ENCODE assay signal across 7 cellular contexts in genomic region chr12:66131067-66131688, GRCh38. TPM values are rescaled to one million over a fixed set of nuclear protein-coding genes. Genes with fewer than 3 reads are reported as not detected.
DNase-seq lines count a peak whose midpoint lies in the region; ATAC-seq and TF ChIP-seq lines count a peak whose summit lies in the region.

No MANE protein-coding gene starts in this region.

- H3K27ac Mint-ChIP-seq in dendritic cell treated with granulocyte-macrophage colony-stimulating factor and Interleukin-4, amounts not matched to agents 40 ng/mL and 50 ng/mL, for 4 days: peak overlapping the region; percentile 89
- H3K27ac Mint-ChIP-seq in natural killer cell treated with Interleukin-12 subunit alpha and Interleukin-12 subunit beta and Interleukin-15 and Interleukin-18, amount 100 ng/mL, for 72 hours: peak overlapping the region; percentile 86 to 99

- H3K9me3 Mint-ChIP-seq in dendritic cell treated with granulocyte-macrophage colony-stimulating factor and Interleukin-4, amounts not matched to agents 40 ng/mL and 50 ng/mL, for 4 days: no peaks in the 10 kb centered on the region
- no peaks in the 10 kb centered on the region for H3K9me3 Mint-ChIP-seq in natural killer cell treated with Interleukin-12 subunit alpha and Interleukin-12 subunit beta and Interleukin-15 and Interleukin-18, amount 100 ng/mL, for 72 hours

- peaks cover 57% of the 10 kb centered on the region for H3K36me3 Mint-ChIP-seq in dendritic cell treated with granulocyte-macrophage colony-stimulating factor and Interleukin-4, amounts not matched to agents 40 ng/mL and 50 ng/mL, for 4 days (ENCODE audit: low read depth)
- H3K36me3 Mint-ChIP-seq in natural killer cell treated with Interleukin-12 subunit alpha and Interleukin-12 subunit beta and Interleukin-15 and Interleukin-18, amount 100 ng/mL, for 72 hours: peaks cover 32% of the 10 kb centered on the region

- intact Hi-C loops in dendritic cell treated with granulocyte-macrophage colony-stimulating factor and Interleukin-4, amounts not matched to agents 40 ng/mL and 50 ng/mL, for 4 days (cut with micrococcal nuclease): loop anchor here (5.0 kb wide), 2 partner anchors 36 to 106 kb away; partner anchors contain the start of gene TMBIM4

- no peak for DNase-seq in LNCaP clone FGC (ENCODE audit: low read depth)
- DNase-seq in natural killer cell treated with Interleukin-12 subunit alpha and Interleukin-12 subunit beta and Interleukin-15 and Interleukin-18, amount 100 ng/mL, for 72 hours (ENCODE audit: low spot score): no peak
- DNase-seq in foreskin melanocyte: no peak
- DNase-seq in NCI-H748 (lab: John Stamatoyannopoulos, UW; ENCODE audit: unreplicated experiment): no peak
- no peak for DNase-seq in NCI-H1092 treated with DMSO at 0.1 percent for 48 hours (lab: John Stamatoyannopoulos, UW)

- peak; percentile 12 for ATAC-seq in GM19324 (IDR thresholded peaks at IDR 0.05; ENCODE audit: low FRiP score, unreplicated experiment)
- no peak for ATAC-seq in natural killer cell treated with Interleukin-12 subunit alpha and Interleukin-12 subunit beta and Interleukin-15 and Interleukin-18, amount 100 ng/mL, for 72 hours

- peak overlapping the region; percentile 100 for H3K4me3 ChIP-seq in LNCaP clone FGC (ENCODE audit: low read depth, low read length)

- TF ChIP-seq CTCF in LNCaP clone FGC (IDR thresholded peaks at IDR 0.05; ENCODE audit: control insufficient read depth, extremely low read depth, insufficient read depth): no peak

- no peaks in the 10 kb centered on the region for H3K27me3 Mint-ChIP-seq in dendritic cell treated with granulocyte-macrophage colony-stimulating factor and Interleukin-4, amounts not matched to agents 40 ng/mL and 50 ng/mL, for 4 days
- H3K27me3 Mint-ChIP-seq in natural killer cell treated with Interleukin-12 subunit alpha and Interleukin-12 subunit beta and Interleukin-15 and Interleukin-18, amount 100 ng/mL, for 72 hours: no peaks in the 10 kb centered on the region

- H3K4me3 Mint-ChIP-seq in dendritic cell treated with granulocyte-macrophage colony-stimulating factor and Interleukin-4, amounts not matched to agents 40 ng/mL and 50 ng/mL, for 4 days: peak overlapping the region; percentile 77
- H3K4me3 Mint-ChIP-seq in natural killer cell treated with Interleukin-12 subunit alpha and Interleukin-12 subunit beta and Interleukin-15 and Interleukin-18, amount 100 ng/mL, for 72 hours: peak overlapping the region; percentile 93

- H3K4me1 Mint-ChIP-seq in dendritic cell treated with granulocyte-macrophage colony-stimulating factor and Interleukin-4, amounts not matched to agents 40 ng/mL and 50 ng/mL, for 4 days (ENCODE audit: low read depth): peaks cover 29% of the 10 kb centered on the region
- H3K4me1 Mint-ChIP-seq in natural killer cell treated with Interleukin-12 subunit alpha and Interleukin-12 subunit beta and Interleukin-15 and Interleukin-18, amount 100 ng/mL, for 72 hours (ENCODE audit: low read depth in 2 of 2): peaks cover 31 to 36% of the 10 kb centered on the region in 2 donors

RNA-seq across cellular contexts. Expression of gene LLPH, which starts 0.6 kb away (rescaled TPM):
- 10 to 100 TPM; 24.1 to 34.9 TPM for total RNA-seq in natural killer cell treated with Interleukin-12 subunit alpha and Interleukin-12 subunit beta and Interleukin-15 and Interleukin-18, amount 100 ng/mL, for 72 hours

RNA-seq across cellular contexts. Expression of gene TMBIM4, which starts 38.6 kb away (rescaled TPM):
- 10 to 100 TPM; 43.7 to 89.2 TPM for total RNA-seq in natural killer cell treated with Interleukin-12 subunit alpha and Interleukin-12 subunit beta and Interleukin-15 and Interleukin-18, amount 100 ng/mL, for 72 hours

RNA-seq across cellular contexts. Expression of gene IRAK3, which starts 57.8 kb away (rescaled TPM):
- 10 to 100 TPM; 18.8 to 21.7 TPM for total RNA-seq in natural killer cell treated with Interleukin-12 subunit alpha and Interleukin-12 subunit beta and Interleukin-15 and Interleukin-18, amount 100 ng/mL, for 72 hours
